Comparison of ENCODE assay signal across 9 cellular contexts in genomic region chr11:45179686-45180085, GRCh38. TPM values are rescaled to one million over a fixed set of nuclear protein-coding genes. Genes with fewer than 3 reads are reported as not detected.
A peak's percentile ranks its signal among the peaks of the same experiment; 100 is the strongest.
DNase-seq lines count a peak whose midpoint lies in the region; ATAC-seq lines count a peak whose summit lies in the region.
"Had no signal": no experiment of that assay in that cellular context is flagged by ENCODE, and none has a peak within 500 bp of the region (broad histone marks: within the 10 kb centered on the region; RNA-seq: fewer than 3 reads in every experiment).

No MANE protein-coding gene starts in this region.

- peak overlapping the region; percentile 85 for H2AFZ ChIP-seq in ACC112 (ENCODE audit: low read length, unreplicated experiment)

- no peaks in the 10 kb centered on the region for H3K9me3 ChIP-seq in HUES48 (ENCODE audit: control insufficient read depth, insufficient read depth, low read length)
- H3K9me3 ChIP-seq in naive thymus-derived CD4-positive, alpha-beta T cell (ENCODE audit: control insufficient read depth in 2 of 3, low read length in 3 of 3), result no peaks in the 10 kb centered on the region

- no peak for ATAC-seq in naive thymus-derived CD4-positive, alpha-beta T cell
- ATAC-seq in HG02588 (IDR thresholded peaks at IDR 0.05; ENCODE audit: unreplicated experiment) (no peak), GM21723 (IDR thresholded peaks at IDR 0.05; ENCODE audit: unreplicated experiment) (no peak)

- intact Hi-C loops in naive thymus-derived CD4-positive, alpha-beta T cell (cut with micrococcal nuclease), result loop anchor here in 1 of 2 donors (10.0 kb wide), 1 partner anchor 115 kb away; no protein-coding TSS in a partner anchor

- CTCF ChIA-PET in naive thymus-derived CD4-positive, alpha-beta T cell (lab: Charles Lee), result no interaction called here

- DNase-seq in naive thymus-derived CD4-positive, alpha-beta T cell, result no peak
- DNase-seq in G401 (ENCODE audit: low spot score), result no peak
- DNase-seq in COLO829 (ENCODE audit: low spot score), result no peak
- DNase-seq: foreskin melanocyte had no signal

- no peaks in the 10 kb centered on the region for H3K9me3 Mint-ChIP-seq in naive thymus-derived CD4-positive, alpha-beta T cell

- no peak overlapping the region for H3K9ac ChIP-seq in HUES48 (ENCODE audit: low read depth, low read length)

- H3K4me1 ChIP-seq in ACC112 (ENCODE audit: control insufficient read depth, insufficient read depth, low read length, unreplicated experiment) (peaks cover 14% of the 10 kb centered on the region), HUES48 (ENCODE audit: control insufficient read depth, insufficient read depth, low read length) (peaks cover 10% of the 10 kb centered on the region)
- H3K4me1 ChIP-seq in naive thymus-derived CD4-positive, alpha-beta T cell (ENCODE audit: control insufficient read depth in 2 of 2, insufficient read depth in 2 of 2, low read length in 2 of 2), result peaks cover 3 to 8% of the 10 kb centered on the region in 2 donors

- POLR2A ChIA-PET in naive thymus-derived CD4-positive, alpha-beta T cell (lab: Charles Lee), result no interaction called here

- no peaks in the 10 kb centered on the region for H3K79me2 ChIP-seq in ACC112 (ENCODE audit: control insufficient read depth, insufficient read depth, low read length, unreplicated experiment)

- H3K36me3 ChIP-seq in ACC112 (ENCODE audit: insufficient read depth, low read length) (no peaks in the 10 kb centered on the region; the same call in 1 of the 2 replicates), HUES48 (ENCODE audit: control insufficient read depth, insufficient read depth, low read length) (peaks cover 9% of the 10 kb centered on the region; the same call in 1 of the 2 replicates)
- H3K36me3 ChIP-seq in naive thymus-derived CD4-positive, alpha-beta T cell (ENCODE audit: control insufficient read depth in 2 of 3, insufficient read depth in 3 of 3, low read length in 3 of 3), result peaks cover 0 to 22% (median 0%) of the 10 kb centered on the region in 3 experiments

- H3K27me3 ChIP-seq in ACC112 (ENCODE audit: insufficient read depth, low read length) (no peaks in the 10 kb centered on the region), HUES48 (ENCODE audit: control insufficient read depth, insufficient read depth, low read length) (no peaks in the 10 kb centered on the region; the same call in 1 of the 2 replicates)
- peaks cover 0 to 7% of the 10 kb centered on the region in 2 donors for H3K27me3 ChIP-seq in naive thymus-derived CD4-positive, alpha-beta T cell (ENCODE audit: control insufficient read depth in 2 of 2, insufficient read depth in 2 of 2, low read length in 2 of 2)

- peaks cover 0 to 21% (median 14%) of the 10 kb centered on the region in 7 donors for H3K4me1 Mint-ChIP-seq in naive thymus-derived CD4-positive, alpha-beta T cell

- H3K27ac ChIP-seq in ACC112 (ENCODE audit: low read depth, low read length) (no peak overlapping the region), HUES48 (ENCODE audit: low read depth, low read length) (no peak overlapping the region), cingulate gyrus (ENCODE audit: low read depth, low read length) (peak overlapping the region; percentile 56)
- no peak overlapping the region for H3K27ac ChIP-seq in naive thymus-derived CD4-positive, alpha-beta T cell (ENCODE audit: low read depth, low read length)

- H3K27me3 Mint-ChIP-seq in naive thymus-derived CD4-positive, alpha-beta T cell, result peaks cover 26 to 44% (median 27%) of the 10 kb centered on the region in 5 donors

- H3K27ac Mint-ChIP-seq in naive thymus-derived CD4-positive, alpha-beta T cell, result no peak overlapping the region

- H3K4me3 ChIP-seq in ACC112 (ENCODE audit: low read depth, low read length) (peak overlapping the region; percentile 77), HUES48 (ENCODE audit: low read depth, low read length) (peak overlapping the region; percentile 65)
- peak overlapping the region; percentile 27 for H3K4me3 ChIP-seq in naive thymus-derived CD4-positive, alpha-beta T cell (ENCODE audit: low read length)

- H3K36me3 Mint-ChIP-seq in naive thymus-derived CD4-positive, alpha-beta T cell, result peaks cover 0 to 10% (median 3%) of the 10 kb centered on the region in 5 donors

- in situ Hi-C loops in G401 (cut with HindIII; ENCODE audit: low sequenced_read_pairs), result no loop called here

- peak overlapping the region in 9 of 10 donors; percentile 73 to 83 (median 80) for H3K4me3 Mint-ChIP-seq in naive thymus-derived CD4-positive, alpha-beta T cell

RNA-seq across cellular contexts. Expression of gene PRDM11, which starts 33.2 kb away (rescaled TPM):
- 1 to 10 TPM; 2.2 to 8.8 (median 6.4) TPM for total RNA-seq in naive thymus-derived CD4-positive, alpha-beta T cell
- 1 to 10 TPM in 1 of 2 donors, under 1 TPM in 1; 0.44 to 1.1 TPM for polyA plus RNA-seq in naive thymus-derived CD4-positive, alpha-beta T cell
- total RNA-seq in G401 (2014; rRNA removed; shearing (Covaris generic)), result 5.1 and 7.2 TPM in 2 replicates

Comparison
In these comparisons a context has a peak if more than half of its experiments do, and no peak if none do; other contexts are left out.
1. H3K4me3 ChIP-seq: peak in every context shown above with its lines; median percentile 77 in ACC112; 65 in HUES48; 27 in naive thymus-derived CD4-positive, alpha-beta T cell.